ENCODE assay signal across 9 cellular contexts in genomic region chr19:17865364-17866311, GRCh38. TPM values are rescaled to one million over a fixed set of nuclear protein-coding genes. Genes with fewer than 3 reads are reported as not detected.
A peak's percentile ranks its signal among the peaks of the same experiment; 100 is the strongest.
DNase-seq lines count a peak whose midpoint lies in the region; ATAC-seq, FAIRE-seq and TF ChIP-seq lines count a peak whose summit lies in the region.
"Had no signal": no experiment of that assay in that cellular context is flagged by ENCODE, and none has a peak within 500 bp of the region (broad histone marks: within the 10 kb centered on the region; RNA-seq: fewer than 3 reads in every experiment).

No MANE protein-coding gene starts in this region.

- H3K4me3 ChIP-seq in OCI-LY7 (ENCODE audit: low read depth, low read length, poor library complexity, severe bottlenecking), result no peak overlapping the region
- H3K4me3 ChIP-seq: lung had no signal

- H3K27me3 Mint-ChIP-seq in activated T-cell treated with anti-CD3 and anti-CD28 coated beads, Interleukin-2, amount 50 U/mL, for 4 hours (ENCODE audit: low read depth), result no peaks in the 10 kb centered on the region
- peaks cover 12% of the 10 kb centered on the region for H3K27me3 Mint-ChIP-seq in chondrocyte (ENCODE audit: low read depth)

- TF ChIP-seq CTCF in OCI-LY7 (conservative IDR thresholded peaks at IDR 0.05; ENCODE audit: low read length) (no peak), chondrocyte (IDR thresholded peaks at IDR 0.05) (no peak)

- POLR2A ChIA-PET in OCI-LY7 (lab: Charles Lee), result interaction anchor here (0.6 to 1.1 kb wide), 3 partner anchors 32 to 163 kb away, joined by 3 to 6 read pairs (median 5); no protein-coding TSS in a partner anchor

- peak; percentile 25 for ATAC-seq in activated T-cell treated with anti-CD3 and anti-CD28 coated beads, Interleukin-2, amount 50 U/mL, for 4 hours
- peak; percentile 24 for ATAC-seq in stimulated activated naive CD8-positive, alpha-beta T cell treated with anti-CD3 and anti-CD28 coated beads, Interleukin-15, Interleukin-2, amounts not matched to agents 100 U/mL and 50 U/mL, for 24 hours
- ATAC-seq in GM18519 (IDR thresholded peaks at IDR 0.05; ENCODE audit: low FRiP score, unreplicated experiment) (no peak), GM19023 (IDR thresholded peaks at IDR 0.05; ENCODE audit: unreplicated experiment) (no peak)

- no peaks in the 10 kb centered on the region for H3K9me2 ChIP-seq in OCI-LY7 (ENCODE audit: insufficient read depth, low read length)

- H3K27ac Mint-ChIP-seq in chondrocyte (ENCODE audit: unreplicated experiment), result peak overlapping the region; percentile 41

- H3K9me3 Mint-ChIP-seq in activated T-cell treated with anti-CD3 and anti-CD28 coated beads, Interleukin-2, amount 50 U/mL, for 4 hours, result no peaks in the 10 kb centered on the region
- no peaks in the 10 kb centered on the region for H3K9me3 Mint-ChIP-seq in chondrocyte (ENCODE audit: low read depth)

- FAIRE-seq in HTR-8/SVneo (lab: Jason Lieb, UNC), result no peak

- peaks cover 37% of the 10 kb centered on the region for H3K36me3 Mint-ChIP-seq in activated T-cell treated with anti-CD3 and anti-CD28 coated beads, Interleukin-2, amount 50 U/mL, for 4 hours (ENCODE audit: insufficient read depth)
- H3K36me3 Mint-ChIP-seq in chondrocyte (ENCODE audit: low read depth), result peaks cover 18% of the 10 kb centered on the region

- no peak overlapping the region for H3K4me2 ChIP-seq in OCI-LY7 (ENCODE audit: low read length)

- H3K9me3 ChIP-seq in OCI-LY7 (ENCODE audit: low read length), result no peaks in the 10 kb centered on the region

- H3K36me3 ChIP-seq in OCI-LY7 (ENCODE audit: insufficient read depth, low read length), result peaks cover 48% of the 10 kb centered on the region

- H2AFZ ChIP-seq in OCI-LY7 (ENCODE audit: low read length), result no peak overlapping the region

- H3K27ac ChIP-seq in OCI-LY7 (ENCODE audit: low read depth, low read length, poor library complexity, severe bottlenecking), result peak overlapping the region; percentile 31

- peaks cover 18% of the 10 kb centered on the region for H4K20me1 ChIP-seq in OCI-LY7 (ENCODE audit: insufficient read depth, low read length)

- H3K79me2 ChIP-seq in OCI-LY7 (ENCODE audit: insufficient read depth, low read depth, low read length), result peaks cover 19% of the 10 kb centered on the region

- BruUV-seq in OCI-LY7 (replicated peaks; lab: Mats Ljungman, UMichigan), result no TSS peak

- DNase-seq in activated T-cell treated with anti-CD3 and anti-CD28 coated beads, Interleukin-2, amount 50 U/mL, for 4 hours, result no peak
- no peak for DNase-seq in activated T-cell treated with anti-CD3 and anti-CD28 coated beads, Interleukin-2, amount 50 U/mL, for 1 hour
- DNase-seq in OCI-LY7 (ENCODE audit: low spot score), result no peak
- DNase-seq in chondrocyte (ENCODE audit: low spot score), result no peak
- no peak for DNase-seq in stimulated activated naive CD8-positive, alpha-beta T cell treated with anti-CD3 and anti-CD28 coated beads, Interleukin-15, Interleukin-2, amounts not matched to agents 100 U/mL and 50 U/mL, for 24 hours
- DNase-seq in HTR-8/SVneo (ENCODE audit: insufficient read length, low spot score), result no peak

- CTCF ChIA-PET in OCI-LY7 (lab: Charles Lee; ENCODE audit: unreplicated experiment), result no interaction called here

- H3K4me3 Mint-ChIP-seq in activated T-cell treated with anti-CD3 and anti-CD28 coated beads, Interleukin-2, amount 50 U/mL, for 4 hours, result peak overlapping the region; percentile 13
- H3K4me3 Mint-ChIP-seq in chondrocyte (ENCODE audit: unreplicated experiment), result no peak overlapping the region

- peaks cover 28% of the 10 kb centered on the region for H3K4me1 Mint-ChIP-seq in activated T-cell treated with anti-CD3 and anti-CD28 coated beads, Interleukin-2, amount 50 U/mL, for 4 hours (ENCODE audit: low read depth)
- peaks cover 16% of the 10 kb centered on the region for H3K4me1 Mint-ChIP-seq in chondrocyte (ENCODE audit: low read depth)

- intact Hi-C loops in OCI-LY7 (cut with micrococcal nuclease; ENCODE audit: unreplicated experiment), result no loop called here

- H3K4me1 ChIP-seq in OCI-LY7 (ENCODE audit: insufficient read depth, low read length, poor library complexity, severe bottlenecking), result peaks cover 31% of the 10 kb centered on the region

RNA-seq across cellular contexts. Expression of gene RPL18A, which starts 5.9 kb away (rescaled TPM):
- 1,000 to 10,000 TPM; 4,001 to 4,060 (median 4,048) TPM for total RNA-seq in activated T-cell treated with anti-CD3 and anti-CD28 coated beads, Interleukin-2, amount 50 U/mL, for 4 hours
- 2,643 and 3,019 TPM in 2 replicates for total RNA-seq in OCI-LY7 (2014; rRNA removed; shearing (Covaris generic))
- total RNA-seq in OCI-LY7 (2022) (3,145 and 3,253 TPM in 2 replicates), chondrocyte (1,165 to 1,501 TPM (median 1,234 TPM) in 3 replicates)

RNA-seq across cellular contexts. Expression of gene SLC5A5, which starts 6.1 kb away (rescaled TPM):
- total RNA-seq in activated T-cell treated with anti-CD3 and anti-CD28 coated beads, Interleukin-2, amount 50 U/mL, for 4 hours, result 1 to 10 TPM in 2 of 3 donors, under 1 TPM in 1; 0.98 to 1.6 (median 1.1) TPM
- 0.03 TPM in 1 of 2 replicates, not detected in the other for total RNA-seq in OCI-LY7 (2014; rRNA removed; shearing (Covaris generic))
- total RNA-seq in OCI-LY7 (2022) (not detected in 2 replicates), chondrocyte (not detected in 3 replicates)

RNA-seq across cellular contexts. Expression of gene JAK3, which starts 17.9 kb away (rescaled TPM):
- 100 to 1,000 TPM; 181 to 220 (median 189) TPM for total RNA-seq in activated T-cell treated with anti-CD3 and anti-CD28 coated beads, Interleukin-2, amount 50 U/mL, for 4 hours
- total RNA-seq in OCI-LY7 (2014; rRNA removed; shearing (Covaris generic)), result 9.4 and 14.0 TPM in 2 replicates
- total RNA-seq in OCI-LY7 (2022) (24.4 and 25.3 TPM in 2 replicates), chondrocyte (2.3 to 7.7 TPM (median 6.9 TPM) in 3 replicates)

RNA-seq across cellular contexts. Expression of gene INSL3, which starts 44.3 kb away (rescaled TPM):
- total RNA-seq in activated T-cell treated with anti-CD3 and anti-CD28 coated beads, Interleukin-2, amount 50 U/mL, for 4 hours, result 1 to 10 TPM; 8.1 to 9.4 (median 9.1) TPM
- total RNA-seq in OCI-LY7 (2014; rRNA removed; shearing (Covaris generic)), result 0.25 TPM in 1 of 2 replicates, not detected in the other
- 0.38 TPM in 1 of 2 replicates, not detected in the other for total RNA-seq in OCI-LY7 (2022)
- not detected in 3 replicates for total RNA-seq in chondrocyte
- total RNA-seq: lung had no signal

Comparison
In these comparisons a context has a peak if more than half of its experiments do, and no peak if none do; other contexts are left out.
1. ATAC-seq: peak in activated T-cell treated with anti-CD3 and anti-CD28 coated beads, Interleukin-2, amount 50 U/mL, for 4 hours (2 of 2) and stimulated activated naive CD8-positive, alpha-beta T cell treated with anti-CD3 and anti-CD28 coated beads, Interleukin-15, Interleukin-2, amounts not matched to agents 100 U/mL and 50 U/mL, for 24 hours (single experiment); none in GM18519 (single experiment) and GM19023 (single experiment).
2. RNA of gene JAK3, which starts 17.9 kb away (total RNA-seq): 181 to 220 TPM in activated T-cell treated with anti-CD3 and anti-CD28 coated beads, Interleukin-2, amount 50 U/mL, for 4 hours; 9.4 to 25.3 TPM in OCI-LY7 and 2.3 to 7.7 TPM in chondrocyte; every median in the first group is over 4 times any median in the second.